Comparison of ENCODE assay signal across 21 cellular contexts in the genomic region with DNA sequence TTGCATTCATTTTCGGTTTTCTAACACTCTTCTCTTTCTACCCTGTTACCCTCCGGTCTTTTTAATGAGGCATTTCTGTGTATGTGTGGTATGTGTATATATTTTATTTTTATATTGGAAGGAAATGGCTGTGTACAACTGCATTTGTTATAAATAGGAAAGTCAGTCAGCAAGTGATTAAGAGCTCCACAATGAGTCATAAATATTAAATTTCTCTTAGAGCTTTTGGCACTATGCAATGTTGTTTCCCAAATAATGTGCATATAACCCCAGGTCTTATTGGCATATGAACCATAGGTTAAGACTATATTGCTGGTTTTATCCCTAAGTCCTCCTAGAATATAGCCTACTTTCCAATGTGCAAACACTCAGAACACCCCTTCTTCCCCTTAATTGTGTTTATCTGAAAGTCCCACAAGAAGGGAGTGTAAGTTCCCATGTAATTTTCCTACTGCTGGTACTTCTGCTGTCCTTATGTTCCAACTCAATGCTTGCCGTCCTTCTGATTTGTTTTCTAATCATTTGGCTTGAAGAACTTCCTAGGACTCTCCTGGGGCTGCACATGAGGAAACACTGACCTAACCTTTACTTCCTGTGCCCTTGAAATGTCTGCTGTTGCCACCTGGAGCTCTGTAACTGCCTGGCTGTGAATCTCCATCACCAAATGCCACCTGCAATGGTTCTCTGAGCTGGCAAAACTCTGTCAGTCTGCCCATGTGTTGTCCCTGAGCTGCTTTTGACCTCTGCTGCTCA.
DNase-seq lines count a peak whose midpoint lies in the region; ATAC-seq and TF ChIP-seq lines count a peak whose summit lies in the region.
"Had no signal": no experiment of that assay in that cellular context is flagged by ENCODE, and none has a peak within 500 bp of the region (broad histone marks: within the 10 kb centered on the region; RNA-seq: fewer than 3 reads in every experiment).

No MANE protein-coding gene starts in this region.

- H3K4me3 ChIP-seq in BLaER1 (no peak overlapping the region), epithelial cell of esophagus (ENCODE audit: low read length) (no peak overlapping the region), thyroid gland (replicated peaks in 1 of 3) (no peak overlapping the region)
- H3K4me3 ChIP-seq: GM12878, GM23248, HAP-1, Peyer's patch, SJCRH30 had no signal

- no peak overlapping the region for H3K9ac ChIP-seq in BLaER1
- H3K9ac ChIP-seq: GM23248 had no signal

- H3K4me1 ChIP-seq in BLaER1 = peaks cover 21% of the 10 kb centered on the region
- peaks cover 11 to 19% of the 10 kb centered on the region in 2 donors for H3K4me1 ChIP-seq in thyroid gland
- H3K4me1 ChIP-seq: HAP-1, Peyer's patch, SJCRH30 had no signal

- no peaks in the 10 kb centered on the region for H4K20me1 ChIP-seq in BLaER1

- DNase-seq in LHCN-M2 (ENCODE audit: low read depth) (peak; percentile 37), epithelial cell of esophagus (ENCODE audit: low read depth) (peak; percentile 37), thyroid gland (peak; percentile 28 to 39), NCI-H2107 treated with DMSO at 0.1 percent for 48 hours (lab: John Stamatoyannopoulos, UW; ENCODE audit: unreplicated experiment) (no peak)
- DNase-seq: CD4-positive, alpha-beta memory T cell; DND-41; GM23248; KBM-7; NCI-H1092 treated with DMSO at 0.1 percent for 48 hours; NCI-H1436 treated with DMSO at 0.1 percent for 48 hours; NCI-H1930; NCI-H2227 treated with DMSO at 0.1 percent for 48 hours; NCI-H524; NCI-H774; Peyer's patch; SJCRH30 had no signal

- H3K9me3 ChIP-seq in BLaER1 = peaks cover 21% of the 10 kb centered on the region
- no peaks in the 10 kb centered on the region for H3K9me3 ChIP-seq in thyroid gland
- H3K9me3 ChIP-seq: HAP-1, Peyer's patch, SJCRH30 had no signal

- ATAC-seq in HG03521 (IDR thresholded peaks at IDR 0.05; ENCODE audit: unreplicated experiment) (no peak), GM19397 (IDR thresholded peaks at IDR 0.05; ENCODE audit: unreplicated experiment) (no peak)
- ATAC-seq: GM12878 had no signal

- WGBS in thyroid gland, 2 donors = 53 to 56% methylated on average over 3 of the region's 3 CpGs

- H3K36me3 ChIP-seq in BLaER1 (no peaks in the 10 kb centered on the region), thyroid gland (no peaks in the 10 kb centered on the region)
- H3K36me3 ChIP-seq: HAP-1, Peyer's patch, SJCRH30 had no signal

- H3K27me3 ChIP-seq in BLaER1 (no peaks in the 10 kb centered on the region), thyroid gland (no peaks in the 10 kb centered on the region)
- H3K27me3 ChIP-seq: Peyer's patch, SJCRH30 had no signal

- intact Hi-C loops in thyroid gland (cut with DNase I) = no loop called here

- H3K4me2 ChIP-seq in BLaER1 = peak overlapping the region; percentile 62

- TF ChIP-seq CTCF in epithelial cell of esophagus (IDR thresholded peaks at IDR 0.05; ENCODE audit: insufficient read depth, low read depth, low read length, missing control alignments) (no peak), thyroid gland (IDR thresholded peaks at IDR 0.05) (no peak)

- no peak overlapping the region for H3K27ac ChIP-seq in BLaER1
- H3K27ac ChIP-seq in thyroid gland = peak overlapping the region in 2 of 3 donors; percentile 4 to 54
- H3K27ac ChIP-seq: GM23248, Peyer's patch, SJCRH30 had no signal

- TF ChIP-seq POLR2A in thyroid gland (IDR thresholded peaks at IDR 0.05) = no peak
